8 cellular contexts compared by ENCODE assay signal in the genomic region with DNA sequence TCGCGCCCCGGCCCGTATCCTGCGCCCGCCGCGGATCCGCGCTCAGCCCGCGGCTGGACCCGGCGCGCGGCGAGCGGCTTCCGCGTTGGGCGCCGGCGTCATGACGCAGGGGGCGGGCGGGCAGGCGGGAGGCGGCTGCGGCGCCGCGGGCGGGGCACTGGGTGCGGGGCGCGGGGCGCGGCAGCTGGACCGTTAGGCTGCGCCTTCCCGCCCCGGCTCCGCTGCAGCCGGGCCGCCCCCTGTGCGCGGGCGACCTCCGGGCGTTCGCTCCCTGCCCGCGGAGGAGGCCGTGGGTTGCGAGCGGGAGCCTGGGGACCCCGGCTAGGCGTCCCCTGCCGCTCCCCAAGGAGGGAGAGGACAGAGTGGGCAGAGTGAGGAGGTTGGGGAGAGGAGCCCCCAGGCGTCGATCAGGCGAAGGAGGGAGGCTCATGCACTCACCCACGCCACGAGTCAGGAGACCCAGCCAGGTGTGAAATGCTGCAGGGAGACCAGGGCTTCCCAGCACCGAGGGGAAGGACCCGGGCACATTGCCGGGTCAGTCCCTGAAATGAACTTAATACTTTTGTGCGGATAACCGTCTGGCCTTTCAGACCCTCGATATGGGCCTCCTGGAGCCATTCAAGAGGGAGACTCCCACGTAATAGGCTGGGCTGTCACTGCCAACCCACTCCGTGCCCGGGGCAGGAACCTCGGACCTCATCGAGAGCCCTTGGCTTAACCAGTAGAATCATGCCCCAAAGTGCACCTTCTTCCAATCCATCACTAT. TPM values are rescaled to one million over a fixed set of nuclear protein-coding genes. Genes with fewer than 3 reads are reported as not detected.
DNase-seq lines count a peak whose midpoint lies in the region; ATAC-seq and TF ChIP-seq lines count a peak whose summit lies in the region.

A gene (minus strand): TSS at position 55 of the 766 bp plus-strand sequence. CDS start 252 bp downstream, outside the sequence.

- H3K4me3 ChIP-seq in AG09309 (ENCODE audit: control insufficient read depth, low read depth, low read length): peak within 1 kb of the TSS; percentile 82
- H3K4me3 ChIP-seq in mucosa of descending colon: peak within 1 kb of the TSS; percentile 84

- H3K27ac ChIP-seq in epithelial cell of prostate: peak within 1 kb of the TSS; percentile 37

- no peak for TF ChIP-seq CTCF in AG09309 (IDR thresholded peaks at IDR 0.05; ENCODE audit: control insufficient read depth, insufficient read depth, low read depth, low read length, missing control alignments)
- TF ChIP-seq CTCF in mucosa of descending colon (IDR thresholded peaks at IDR 0.05): no peak

- H3K4me1 ChIP-seq in mucosa of descending colon (ENCODE audit: low read depth): peaks cover 5% of the 10 kb centered on the region

- ATAC-seq in GM18858 (IDR thresholded peaks at IDR 0.05; ENCODE audit: unreplicated experiment) (peak; percentile 59), HG03066 (IDR thresholded peaks at IDR 0.05; ENCODE audit: low read depth, unreplicated experiment) (peak; percentile 65), mucosa of descending colon (peak; percentile 94)

- DNase-seq in AG09309 (ENCODE audit: low read depth): peak; percentile 4
- peak; percentile 33 for DNase-seq in NOMO-1 treated with dmso at 0.1 percent for 144 hours (lab: John Stamatoyannopoulos, UW; ENCODE audit: unreplicated experiment)
- DNase-seq in activated T-cell treated with anti-CD3 and anti-CD28 coated beads for 48 hours (ENCODE audit: low read depth): peak; percentile 80
- DNase-seq in epithelial cell of prostate (ENCODE audit: low read depth, low spot score): no peak
- DNase-seq in mucosa of descending colon: peak; percentile 79 to 87 (median 83)
- peak; percentile 59 to 69 for DNase-seq in stimulated activated CD8-positive, alpha-beta memory T cell treated with anti-CD3 and anti-CD28 coated beads, Interleukin-2, amount 100 ng/mL, for 48 hours (ENCODE audit: low read depth in 2 of 2)

- intact Hi-C loops in mucosa of descending colon (cut with DNase I, micrococcal nuclease): no loop called here

- H3K36me3 ChIP-seq in mucosa of descending colon (ENCODE audit: low read depth): no peaks in the 10 kb centered on the region

- H3K9me3 ChIP-seq in mucosa of descending colon: no peaks in the 10 kb centered on the region

RNA-seq across cellular contexts. Expression of the gene that starts here (rescaled TPM):
- total RNA-seq in mucosa of descending colon: 10 to 100 TPM; 17.2 to 29.4 (median 21.2) TPM
